1 cellular context compared by ENCODE assay signal in genomic region chr20:57007171-57007540, GRCh38.
TF ChIP-seq lines count a peak whose summit lies in the region.

No MANE protein-coding gene starts in this region.

TF ChIP-seq in GM12878, 131 proteins besides CTCF, POLR2A, EP300 and RAD21 (continued from another document and continues in another):
- TF ChIP-seq ZNF592 (IDR thresholded peaks at IDR 0.05) (no peak), SMARCA5 (IDR thresholded peaks at IDR 0.05) (no peak), PKNOX1 (IDR thresholded peaks at IDR 0.05) (no peak), TARDBP (IDR thresholded peaks at IDR 0.05; ENCODE audit: borderline replicate concordance) (no peak), EED (IDR thresholded peaks at IDR 0.05; ENCODE audit: low read depth) (no peak), KDM1A (IDR thresholded peaks at IDR 0.05; ENCODE audit: borderline replicate concordance) (no peak), MEF2B (IDR thresholded peaks at IDR 0.05; ENCODE audit: partially characterized antibody, poor library complexity, severe bottlenecking) (peak; percentile 95), PAX5 (IDR thresholded peaks at IDR 0.05; ENCODE audit: borderline replicate concordance, low read depth, low read length) (no peak), DPF2 (IDR thresholded peaks at IDR 0.05) (no peak), PML (IDR thresholded peaks at IDR 0.05; ENCODE audit: low read length) (no peak), ATF2 (IDR thresholded peaks at IDR 0.05; ENCODE audit: low read length) (no peak), ZBED1 (IDR thresholded peaks at IDR 0.05; ENCODE audit: borderline replicate concordance) (no peak), ZNF274 (IDR thresholded peaks at IDR 0.05; ENCODE audit: insufficient read depth, insufficient read length) (no peak), E4F1 (IDR thresholded peaks at IDR 0.05; ENCODE audit: borderline replicate concordance, partially characterized antibody) (no peak), IRF4 (IDR thresholded peaks at IDR 0.05; ENCODE audit: low read depth, low read length) (no peak), MTA2 (IDR thresholded peaks at IDR 0.05; ENCODE audit: low read depth) (peak; percentile 87), RBBP5 (conservative IDR thresholded peaks at IDR 0.05) (no peak), ZBTB33 (IDR thresholded peaks at IDR 0.05) (no peak), ZNF384 (IDR thresholded peaks at IDR 0.05; ENCODE audit: borderline replicate concordance, low read depth, low read length) (peak; percentile 70; the same call in 1 of the 2 replicates), SPI1 (IDR thresholded peaks at IDR 0.05; ENCODE audit: borderline replicate concordance, insufficient read depth, low read depth, low read length) (no peak), NR2C1 (IDR thresholded peaks at IDR 0.05) (no peak), WRNIP1 (IDR thresholded peaks at IDR 0.05; ENCODE audit: borderline replicate concordance, low read depth, low read length) (no peak), ZNF24 (IDR thresholded peaks at IDR 0.05) (no peak), HDAC2 (IDR thresholded peaks at IDR 0.05) (no peak), CHD1 (IDR thresholded peaks at IDR 0.05; ENCODE audit: low read depth, low read length) (no peak), CBX3 (IDR thresholded peaks at IDR 0.05; ENCODE audit: borderline replicate concordance, low read depth) (no peak), NR2C2 (IDR thresholded peaks at IDR 0.05; ENCODE audit: borderline replicate concordance, control insufficient read depth, insufficient read length, low read depth) (no peak), CREB1 (IDR thresholded peaks at IDR 0.05; ENCODE audit: low read depth) (no peak), STAT1 (conservative IDR thresholded peaks at IDR 0.05) (no peak), ZNF217 (IDR thresholded peaks at IDR 0.05) (no peak), ZNF687 (IDR thresholded peaks at IDR 0.05) (no peak), CHD4 (IDR thresholded peaks at IDR 0.05) (no peak), REST (IDR thresholded peaks at IDR 0.05; ENCODE audit: low read depth, low read length) (no peak), MLLT1 (IDR thresholded peaks at IDR 0.05) (no peak), SREBF2 (IDR thresholded peaks at IDR 0.05; ENCODE audit: low read length) (no peak), NKRF (conservative IDR thresholded peaks at IDR 0.05) (no peak), NRF1 (conservative IDR thresholded peaks at IDR 0.05; ENCODE audit: low read depth, low read length) (no peak), POLR2AphosphoS2 (IDR thresholded peaks at IDR 0.05; ENCODE audit: low read depth, low read length) (no peak), KAT2A (conservative IDR thresholded peaks at IDR 0.05; ENCODE audit: control insufficient read depth, low read depth, low read length) (no peak)
